ENCODE assay signal across 30 cellular contexts in the genomic region with DNA sequence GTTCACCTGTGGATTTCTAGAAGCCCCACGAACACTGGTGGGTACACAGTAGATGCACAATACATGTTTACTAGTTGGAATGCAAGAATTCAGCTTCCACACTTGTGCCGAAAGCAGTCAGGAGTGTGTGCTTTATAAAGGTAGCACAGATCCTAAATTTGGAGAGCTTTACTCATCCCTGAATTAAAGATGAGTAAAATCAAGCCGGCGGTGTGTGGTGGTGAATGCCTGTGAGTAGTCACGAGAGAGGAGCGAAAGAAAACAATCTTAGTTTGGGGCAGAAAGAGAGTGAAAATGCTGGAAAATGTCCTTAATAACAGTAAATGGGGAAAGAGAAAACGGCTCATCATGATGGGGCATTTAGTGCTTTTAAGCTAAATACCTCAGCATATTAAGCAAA. TPM values are rescaled to one million over a fixed set of nuclear protein-coding genes. Genes with fewer than 3 reads are reported as not detected.
"Had no signal": no experiment of that assay in that cellular context is flagged by ENCODE, and none has a peak within 500 bp of the region (broad histone marks: within the 10 kb centered on the region; RNA-seq: fewer than 3 reads in every experiment).

No MANE protein-coding gene starts in this region.

- H3K27ac Mint-ChIP-seq: activated CD4-positive, alpha-beta memory T cell treated with anti-CD3 and anti-CD28 coated beads for 36 hours; activated CD4-positive, alpha-beta T cell treated with anti-CD3 and anti-CD28 coated beads, Interleukin-2, amount 10 ng/mL, durations not matched to agents 24 days and 14 days; activated naive CD4-positive, alpha-beta T cell treated with anti-CD3 and anti-CD28 coated beads for 36 hours; activated naive CD8-positive, alpha-beta T cell treated with anti-CD3 and anti-CD28 coated beads for 36 hours; activated T-helper 1 cell treated with anti-CD3 and anti-CD28 coated beads, Interleukin-12 subunit alpha, Interleukin-12 subunit beta, Interleukin-2, Interleukin-4 antibody, amounts not matched to agents 30 ng/mL and 10 ng/mL and 1 ng/mL, durations not matched to agents 14 hours and 24 hours and 36 hours; natural killer cell treated with Interleukin-12 subunit alpha and Interleukin-12 subunit beta and Interleukin-15 and Interleukin-18, amount 100 ng/mL, for 72 hours; progenitor cell of endocrine pancreas; stimulated activated effector memory CD8-positive, alpha-beta T cell treated with anti-CD3 and anti-CD28 coated beads, Interleukin-12 subunit alpha, Interleukin-12 subunit beta, amount 100 ng/mL, for 72 hours; stimulated activated naive CD8-positive, alpha-beta T cell treated with anti-CD3 and anti-CD28 coated beads, Interleukin-15, Interleukin-2, amounts not matched to agents 100 ng/mL and 50 ng/mL, for 24 hours had no signal

- H3K4me3 ChIP-seq: adrenal gland, body of pancreas, mucosa of descending colon, ovary, sigmoid colon, thyroid gland, upper lobe of left lung, vagina had no signal

- H3K4me3 Mint-ChIP-seq: activated CD4-positive, alpha-beta memory T cell treated with anti-CD3 and anti-CD28 coated beads for 36 hours; activated CD4-positive, alpha-beta T cell treated with anti-CD3 and anti-CD28 coated beads, Interleukin-2, amount 10 ng/mL, durations not matched to agents 24 days and 14 days; activated naive CD4-positive, alpha-beta T cell treated with anti-CD3 and anti-CD28 coated beads for 36 hours; activated naive CD8-positive, alpha-beta T cell treated with anti-CD3 and anti-CD28 coated beads for 36 hours; activated T-helper 1 cell treated with anti-CD3 and anti-CD28 coated beads, Interleukin-12 subunit alpha, Interleukin-12 subunit beta, Interleukin-2, Interleukin-4 antibody, amounts not matched to agents 30 ng/mL and 10 ng/mL and 1 ng/mL, durations not matched to agents 14 hours and 24 hours and 36 hours; natural killer cell treated with Interleukin-12 subunit alpha and Interleukin-12 subunit beta and Interleukin-15 and Interleukin-18, amount 100 ng/mL, for 72 hours; stimulated activated effector memory CD8-positive, alpha-beta T cell treated with anti-CD3 and anti-CD28 coated beads, Interleukin-12 subunit alpha, Interleukin-12 subunit beta, amount 100 ng/mL, for 72 hours; stimulated activated naive CD8-positive, alpha-beta T cell treated with anti-CD3 and anti-CD28 coated beads, Interleukin-15, Interleukin-2, amounts not matched to agents 100 ng/mL and 50 ng/mL, for 24 hours had no signal

- H3K27me3 Mint-ChIP-seq: stimulated activated naive CD8-positive, alpha-beta T cell treated with anti-CD3 and anti-CD28 coated beads, Interleukin-15, Interleukin-2, amounts not matched to agents 100 ng/mL and 50 ng/mL, for 24 hours had no signal

- H3K36me3 ChIP-seq: adrenal gland, ovary, sigmoid colon, thyroid gland, upper lobe of left lung, vagina, WERI-Rb-1 had no signal

- H3K4me1 ChIP-seq: adrenal gland, body of pancreas, sigmoid colon, thyroid gland, upper lobe of left lung, vagina had no signal

- H3K27ac ChIP-seq: adrenal gland, body of pancreas, ovary, sigmoid colon, thyroid gland, upper lobe of left lung, vagina, WERI-Rb-1 had no signal

- ATAC-seq: body of pancreas; left colon; mucosa of descending colon; natural killer cell treated with Interleukin-12 subunit alpha and Interleukin-12 subunit beta and Interleukin-15 and Interleukin-18, amount 100 ng/mL, for 72 hours; stimulated activated effector memory CD8-positive, alpha-beta T cell treated with anti-CD3 and anti-CD28 coated beads, Interleukin-12 subunit alpha, Interleukin-12 subunit beta, amount 100 ng/mL, for 72 hours had no signal

- DNase-seq: activated CD4-positive, alpha-beta memory T cell treated with anti-CD3 and anti-CD28 coated beads for 36 hours; activated CD4-positive, alpha-beta T cell treated with anti-CD3 and anti-CD28 coated beads, Interleukin-2, amount 10 ng/mL, durations not matched to agents 24 days and 14 days; activated CD4-positive, CD25-positive, alpha-beta regulatory T cell treated with anti-CD3 and anti-CD28 coated beads, Interleukin-2, amount 50 U/mL, for 72 hours; activated CD8-positive, alpha-beta memory T cell treated with anti-CD3 and anti-CD28 coated beads, Interleukin-2, amount 50 U/mL, for 4 hours; activated effector memory CD4-positive, alpha-beta T cell treated with anti-CD3 and anti-CD28 coated beads, Interleukin-2, amount 50 U/mL, for 16 hours; activated naive CD4-positive, alpha-beta T cell treated with anti-CD3 and anti-CD28 coated beads for 36 hours; activated naive CD8-positive, alpha-beta T cell treated with anti-CD3 and anti-CD28 coated beads for 36 hours; activated T-cell treated with anti-CD3 and anti-CD28 coated beads, Interleukin-2, amount 50 U/mL, for 1 hour; adrenal gland; aorta; body of pancreas; effector CD8-positive, alpha-beta T cell; kidney; left colon; mucosa of descending colon; ovary; sigmoid colon; small intestine; stimulated activated CD4-positive, alpha-beta T cell treated with anti-CD3 and anti-CD28 coated beads, Interleukin-4, amount 100 ng/mL, for 24 hours; upper lobe of left lung had no signal

- H3K27me3 ChIP-seq: adrenal gland, body of pancreas, ovary, sigmoid colon, thyroid gland, upper lobe of left lung, vagina had no signal

- H3K9me3 ChIP-seq: adrenal gland, body of pancreas, mucosa of descending colon, ovary, sigmoid colon, thyroid gland, upper lobe of left lung, vagina had no signal

- H3K9me3 Mint-ChIP-seq: activated CD4-positive, alpha-beta memory T cell treated with anti-CD3 and anti-CD28 coated beads for 36 hours; activated CD4-positive, alpha-beta T cell treated with anti-CD3 and anti-CD28 coated beads, Interleukin-2, amount 10 ng/mL, durations not matched to agents 24 days and 14 days; activated naive CD4-positive, alpha-beta T cell treated with anti-CD3 and anti-CD28 coated beads for 36 hours; activated naive CD8-positive, alpha-beta T cell treated with anti-CD3 and anti-CD28 coated beads for 36 hours; activated T-helper 1 cell treated with anti-CD3 and anti-CD28 coated beads, Interleukin-12 subunit alpha, Interleukin-12 subunit beta, Interleukin-2, Interleukin-4 antibody, amounts not matched to agents 30 ng/mL and 10 ng/mL and 1 ng/mL, durations not matched to agents 14 hours and 24 hours and 36 hours; natural killer cell treated with Interleukin-12 subunit alpha and Interleukin-12 subunit beta and Interleukin-15 and Interleukin-18, amount 100 ng/mL, for 72 hours; stimulated activated effector memory CD8-positive, alpha-beta T cell treated with anti-CD3 and anti-CD28 coated beads, Interleukin-12 subunit alpha, Interleukin-12 subunit beta, amount 100 ng/mL, for 72 hours; stimulated activated naive CD8-positive, alpha-beta T cell treated with anti-CD3 and anti-CD28 coated beads, Interleukin-15, Interleukin-2, amounts not matched to agents 100 ng/mL and 50 ng/mL, for 24 hours had no signal

- H3K4me1 Mint-ChIP-seq: activated CD4-positive, alpha-beta T cell treated with anti-CD3 and anti-CD28 coated beads, Interleukin-2, amount 10 ng/mL, durations not matched to agents 24 days and 14 days; activated naive CD8-positive, alpha-beta T cell treated with anti-CD3 and anti-CD28 coated beads for 36 hours; stimulated activated effector memory CD8-positive, alpha-beta T cell treated with anti-CD3 and anti-CD28 coated beads, Interleukin-12 subunit alpha, Interleukin-12 subunit beta, amount 100 ng/mL, for 72 hours had no signal

- H3K36me3 Mint-ChIP-seq: activated CD4-positive, alpha-beta memory T cell treated with anti-CD3 and anti-CD28 coated beads for 36 hours; activated naive CD8-positive, alpha-beta T cell treated with anti-CD3 and anti-CD28 coated beads for 36 hours; natural killer cell treated with Interleukin-12 subunit alpha and Interleukin-12 subunit beta and Interleukin-15 and Interleukin-18, amount 100 ng/mL, for 72 hours; stimulated activated effector memory CD8-positive, alpha-beta T cell treated with anti-CD3 and anti-CD28 coated beads, Interleukin-12 subunit alpha, Interleukin-12 subunit beta, amount 100 ng/mL, for 72 hours had no signal

RNA-seq across cellular contexts. Expression of gene ENO4, which starts 13.6 kb away (rescaled TPM):
- total RNA-seq: activated CD4-positive, alpha-beta memory T cell treated with anti-CD3 and anti-CD28 coated beads for 36 hours; activated CD4-positive, alpha-beta T cell treated with anti-CD3 and anti-CD28 coated beads, Interleukin-2, amount 10 ng/mL, durations not matched to agents 24 days and 14 days; activated CD8-positive, alpha-beta memory T cell treated with anti-CD3 and anti-CD28 coated beads for 36 hours; activated naive CD4-positive, alpha-beta T cell treated with anti-CD3 and anti-CD28 coated beads for 36 hours; activated naive CD8-positive, alpha-beta T cell treated with anti-CD3 and anti-CD28 coated beads for 36 hours; activated T-helper 1 cell treated with anti-CD3 and anti-CD28 coated beads, Interleukin-12 subunit alpha, Interleukin-12 subunit beta, Interleukin-2, Interleukin-4 antibody, amounts not matched to agents 30 ng/mL and 10 ng/mL and 1 ng/mL, durations not matched to agents 14 hours and 24 hours and 36 hours; epithelial cell of proximal tubule; natural killer cell treated with Interleukin-12 subunit alpha and Interleukin-12 subunit beta and Interleukin-15 and Interleukin-18, amount 100 ng/mL, for 72 hours; vagina had no signal
